Comparison of ENCODE assay signal across 12 cellular contexts in genomic region chr15:45333550-45333949, GRCh38. TPM values are rescaled to one million over a fixed set of nuclear protein-coding genes. Genes with fewer than 3 reads are reported as not detected.
DNase-seq lines count a peak whose midpoint lies in the region; ATAC-seq and TF ChIP-seq lines count a peak whose summit lies in the region.
"Had no signal": no experiment of that assay in that cellular context is flagged by ENCODE, and none has a peak within 500 bp of the region (broad histone marks: within the 10 kb centered on the region; RNA-seq: fewer than 3 reads in every experiment).

No MANE protein-coding gene starts in this region.

- H3K36me3 ChIP-seq in RWPE2 (ENCODE audit: low read depth): no peaks in the 10 kb centered on the region
- H3K36me3 ChIP-seq in endodermal cell (ENCODE audit: control insufficient read depth, insufficient read depth, low read length): no peaks in the 10 kb centered on the region
- H3K36me3 ChIP-seq: Peyer's patch, tibial artery had no signal

- H3K4me1 Mint-ChIP-seq in activated naive CD8-positive, alpha-beta T cell treated with anti-CD3 and anti-CD28 coated beads, Interleukin-2, amount 50 U/mL, for 24 hours: peaks cover 7% of the 10 kb centered on the region
- peaks cover 15% of the 10 kb centered on the region for H3K4me1 Mint-ChIP-seq in endodermal cell
- H3K4me1 Mint-ChIP-seq: IgD-negative memory B cell had no signal

- H3K9me3 Mint-ChIP-seq in activated naive CD8-positive, alpha-beta T cell treated with anti-CD3 and anti-CD28 coated beads, Interleukin-2, amount 50 U/mL, for 24 hours: peaks cover 4% of the 10 kb centered on the region
- H3K9me3 Mint-ChIP-seq in endodermal cell: peaks cover 3% of the 10 kb centered on the region
- H3K9me3 Mint-ChIP-seq: IgD-negative memory B cell, memory B cell had no signal

- H3K36me3 Mint-ChIP-seq in activated naive CD8-positive, alpha-beta T cell treated with anti-CD3 and anti-CD28 coated beads, Interleukin-2, amount 50 U/mL, for 24 hours (ENCODE audit: low read depth): no peaks in the 10 kb centered on the region
- H3K36me3 Mint-ChIP-seq in endodermal cell (ENCODE audit: low read depth): no peaks in the 10 kb centered on the region
- H3K36me3 Mint-ChIP-seq: IgD-negative memory B cell had no signal

- DNase-seq in HCEC 1CT: peak; percentile 28
- DNase-seq in RWPE2 (ENCODE audit: low spot score): no peak
- DNase-seq in globus pallidus (ENCODE audit: low spot score): peak; percentile 39
- DNase-seq in renal cortical epithelial cell (ENCODE audit: low read depth): peak; percentile 18
- no peak for DNase-seq in activated naive CD8-positive, alpha-beta T cell treated with anti-CD3 and anti-CD28 coated beads, Interleukin-2, amount 50 U/mL, for 24 hours
- DNase-seq in endodermal cell: no peak
- DNase-seq: dermis blood vessel endothelial cell, Peyer's patch had no signal

- H3K27me3 Mint-ChIP-seq in activated naive CD8-positive, alpha-beta T cell treated with anti-CD3 and anti-CD28 coated beads, Interleukin-2, amount 50 U/mL, for 24 hours: peaks cover 6% of the 10 kb centered on the region
- H3K27me3 Mint-ChIP-seq in endodermal cell (ENCODE audit: insufficient read depth): no peaks in the 10 kb centered on the region

- no peak overlapping the region for H3K4me3 ChIP-seq in RWPE2 (ENCODE audit: severe bottlenecking)
- no peak overlapping the region for H3K4me3 ChIP-seq in endodermal cell (ENCODE audit: low read length)
- H3K4me3 ChIP-seq: Peyer's patch, tibial artery had no signal

- no peaks in the 10 kb centered on the region for H3K27me3 ChIP-seq in RWPE2 (ENCODE audit: insufficient read depth, poor library complexity, severe bottlenecking)
- no peaks in the 10 kb centered on the region for H3K27me3 ChIP-seq in endodermal cell (ENCODE audit: control insufficient read depth, insufficient read depth, low read length, poor library complexity, severe bottlenecking)
- H3K27me3 ChIP-seq: Peyer's patch, tibial artery had no signal

- TF ChIP-seq CTCF in RWPE2 (IDR thresholded peaks at IDR 0.05; ENCODE audit: poor library complexity, severe bottlenecking) (no peak), endodermal cell (conservative IDR thresholded peaks at IDR 0.05) (no peak)

- no peak overlapping the region for H3K4me3 Mint-ChIP-seq in activated naive CD8-positive, alpha-beta T cell treated with anti-CD3 and anti-CD28 coated beads, Interleukin-2, amount 50 U/mL, for 24 hours
- H3K4me3 Mint-ChIP-seq in endodermal cell: no peak overlapping the region
- H3K4me3 Mint-ChIP-seq: IgD-negative memory B cell, memory B cell had no signal

- ATAC-seq in RWPE2 (ENCODE audit: low read depth) (peak; percentile 52; the same call in 2 of the 3 replicates), HG02798 (IDR thresholded peaks at IDR 0.05; ENCODE audit: poor library complexity, unreplicated experiment) (no peak)
- ATAC-seq in activated naive CD8-positive, alpha-beta T cell treated with anti-CD3 and anti-CD28 coated beads, Interleukin-2, amount 50 U/mL, for 24 hours: no peak

- H3K9me3 ChIP-seq in RWPE2 (ENCODE audit: severe bottlenecking): no peaks in the 10 kb centered on the region
- no peaks in the 10 kb centered on the region for H3K9me3 ChIP-seq in endodermal cell (ENCODE audit: control insufficient read depth, low read length)
- H3K9me3 ChIP-seq: Peyer's patch, tibial artery had no signal

- H3K4me1 ChIP-seq in RWPE2 (ENCODE audit: insufficient read depth, poor library complexity, severe bottlenecking): no peaks in the 10 kb centered on the region
- H3K4me1 ChIP-seq in endodermal cell (ENCODE audit: control insufficient read depth, insufficient read depth, low read length): peaks cover 2% of the 10 kb centered on the region
- H3K4me1 ChIP-seq: Peyer's patch had no signal

- H3K27ac Mint-ChIP-seq in activated naive CD8-positive, alpha-beta T cell treated with anti-CD3 and anti-CD28 coated beads, Interleukin-2, amount 50 U/mL, for 24 hours: no peak overlapping the region
- no peak overlapping the region for H3K27ac Mint-ChIP-seq in endodermal cell
- H3K27ac Mint-ChIP-seq: IgD-negative memory B cell, memory B cell had no signal

- 92 to 93% methylated on average over 3 of the region's 3 CpGs for WGBS in endodermal cell (ENCODE audit: insufficient coverage in 1 of 2, insufficient read length in 1 of 2), 2 experiments

- no peak overlapping the region for H3K9ac ChIP-seq in endodermal cell (ENCODE audit: extremely low read depth, low read length, poor library complexity, severe bottlenecking)

- no peak overlapping the region for H3K27ac ChIP-seq in RWPE2 (ENCODE audit: poor library complexity, severe bottlenecking)
- no peak overlapping the region for H3K27ac ChIP-seq in endodermal cell (ENCODE audit: low read depth, low read length)
- H3K27ac ChIP-seq: Peyer's patch, tibial artery had no signal

RNA-seq across cellular contexts. Expression of gene GATM, which starts 44.8 kb away (rescaled TPM):
- 1.3 and 6.1 TPM in 2 replicates for total RNA-seq in renal cortical epithelial cell
- total RNA-seq in endodermal cell: 10 to 100 TPM; 35.2 to 83.4 TPM
- 33.7 TPM for polyA plus RNA-seq in endodermal cell (2013, experiment 1 of 2)
- polyA plus RNA-seq in endodermal cell (2013, experiment 2 of 2): 43.5 TPM

Comparison
In these comparisons a context has a peak if more than half of its experiments do, and no peak if none do; other contexts are left out.
1. DNase-seq: peak in HCEC 1CT (single experiment), globus pallidus (single experiment) and renal cortical epithelial cell (single experiment); none in RWPE2 (single experiment), activated naive CD8-positive, alpha-beta T cell treated with anti-CD3 and anti-CD28 coated beads, Interleukin-2, amount 50 U/mL, for 24 hours (single experiment) and endodermal cell (single experiment).